In the genomic region with DNA sequence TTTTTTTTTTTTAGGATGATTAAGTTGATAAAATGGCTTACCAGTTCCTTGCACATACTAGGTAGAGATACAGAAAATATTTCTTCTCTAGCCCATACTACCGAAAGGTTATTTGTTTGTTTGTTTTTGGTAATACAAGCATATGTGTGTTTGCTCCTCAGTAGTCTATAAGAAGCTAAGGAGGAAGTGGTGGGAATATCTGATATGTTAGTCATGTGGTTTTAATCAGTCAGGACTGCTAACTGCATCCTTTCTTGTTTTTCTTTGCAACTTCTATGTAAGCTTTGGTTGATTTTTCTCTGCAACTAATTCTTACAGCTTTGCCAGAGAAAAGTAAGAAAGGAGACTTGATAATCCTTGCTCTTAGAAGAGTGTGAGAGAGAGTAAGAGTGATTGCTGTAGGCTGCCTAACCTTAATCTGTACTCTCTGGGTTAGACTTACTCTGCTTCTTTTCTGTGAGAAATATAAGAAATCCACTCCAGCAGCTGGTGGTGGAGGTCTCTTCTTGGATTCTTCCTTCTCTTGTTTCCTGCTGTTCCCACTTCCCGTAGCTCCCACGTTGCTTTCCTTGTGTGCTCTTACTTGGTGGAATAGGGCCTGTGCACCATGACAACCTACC, we compare ENCODE assay signal across 8 cellular contexts.
DNase-seq lines count a peak whose midpoint lies in the region; ATAC-seq lines count a peak whose summit lies in the region.

No MANE protein-coding gene starts in this region.

- DNase-seq in AG20443 (ENCODE audit: low spot score) (peak; percentile 29), LoVo (ENCODE audit: low spot score) (peak; percentile 14), astrocyte of the hippocampus (ENCODE audit: low read depth, low spot score) (peak; percentile 68), kidney tubule cell (ENCODE audit: low spot score) (peak; percentile 72), inferior parietal cortex (ENCODE audit: extremely low spot score) (no peak), cerebellar cortex (ENCODE audit: low spot score) (no peak)

- ATAC-seq in GM21529 (IDR thresholded peaks at IDR 0.05; ENCODE audit: unreplicated experiment) = no peak
- ATAC-seq in GM19035 (IDR thresholded peaks at IDR 0.05; ENCODE audit: unreplicated experiment) = no peak

Comparison
In these comparisons a context has a peak if more than half of its experiments do, and no peak if none do; other contexts are left out.
1. DNase-seq: peak in AG20443 (single experiment), LoVo (single experiment), astrocyte of the hippocampus (single experiment) and kidney tubule cell (single experiment); none in inferior parietal cortex (single experiment) and cerebellar cortex (single experiment).